ENCODE assay signal across 1 cellular context in genomic region chr5:181223729-181224389, GRCh38.
TF ChIP-seq lines count a peak whose summit lies in the region.

No MANE protein-coding gene starts in this region.

TF ChIP-seq in HepG2, 621 proteins besides CTCF, POLR2A, EP300 and RAD21 (continued from another document):
- TF ChIP-seq CEBPG (CRISPR knock-in tag; IDR thresholded peaks at IDR 0.05) = no peak
- TF ChIP-seq ZNF274 (CRISPR knock-in tag; IDR thresholded peaks at IDR 0.05) = no peak
- no peak for TF ChIP-seq ZNF468 (CRISPR knock-in tag; IDR thresholded peaks at IDR 0.05)
- TF ChIP-seq PREB (CRISPR knock-in tag; IDR thresholded peaks at IDR 0.05) = no peak
- no peak for TF ChIP-seq ZNF256 (CRISPR knock-in tag; conservative IDR thresholded peaks at IDR 0.05)
- TF ChIP-seq MZF1 (CRISPR knock-in tag; IDR thresholded peaks at IDR 0.05; ENCODE audit: borderline replicate concordance) = no peak
- TF ChIP-seq ZFP36 (IDR thresholded peaks at IDR 0.05; ENCODE audit: borderline replicate concordance, low read depth, low read length, partially characterized antibody) = no peak
- TF ChIP-seq JUND (CRISPR knock-in tag; IDR thresholded peaks at IDR 0.05) = peak; percentile 14; the same call in 1 of the 2 replicates
- TF ChIP-seq ZNF512B (CRISPR knock-in tag; IDR thresholded peaks at IDR 0.05; ENCODE audit: borderline replicate concordance) = no peak
- TF ChIP-seq DNMT1 (CRISPR knock-in tag; IDR thresholded peaks at IDR 0.05) = no peak
- TF ChIP-seq RNF219 (CRISPR knock-in tag; IDR thresholded peaks at IDR 0.05) = no peak
- TF ChIP-seq NCOA5 (CRISPR knock-in tag; IDR thresholded peaks at IDR 0.05) = no peak
- TF ChIP-seq MYNN (CRISPR knock-in tag; IDR thresholded peaks at IDR 0.05; ENCODE audit: low read depth) = no peak
- no peak for TF ChIP-seq PITX1 (CRISPR knock-in tag; IDR thresholded peaks at IDR 0.05)
- TF ChIP-seq CENPT (CRISPR knock-in tag; IDR thresholded peaks at IDR 0.05; ENCODE audit: low read depth) = no peak
- no peak for TF ChIP-seq ZBTB49 (CRISPR knock-in tag; IDR thresholded peaks at IDR 0.05; ENCODE audit: borderline replicate concordance)
- TF ChIP-seq ERF (CRISPR knock-in tag; IDR thresholded peaks at IDR 0.05) = no peak
- TF ChIP-seq LBX2 (CRISPR knock-in tag; IDR thresholded peaks at IDR 0.05; ENCODE audit: borderline replicate concordance) = peak; percentile 71; the same call in 1 of the 2 replicates
- no peak for TF ChIP-seq ZFP62 (CRISPR knock-in tag; IDR thresholded peaks at IDR 0.05)
- 0 out of 2 replicates have a peak, but pooled peaks have one; percentile 53 for TF ChIP-seq KIAA2018 (CRISPR knock-in tag; IDR thresholded peaks at IDR 0.05; ENCODE audit: borderline replicate concordance)
